In genomic region chr16:7644171-7644570, GRCh38 we compare ENCODE assay signal across 24 cellular contexts.
"Had no signal": no experiment of that assay in that cellular context is flagged by ENCODE, and none has a peak within 500 bp of the region (broad histone marks: within the 10 kb centered on the region; RNA-seq: fewer than 3 reads in every experiment).

No MANE protein-coding gene starts in this region.

- H3K4me2 ChIP-seq: neural progenitor cell had no signal

- DNase-seq: occipital lobe; ovary; posterior cingulate gyrus; psoas muscle; right cardiac atrium; right lobe of liver; sigmoid colon; small intestine; stimulated activated CD4-positive, alpha-beta T cell treated with anti-CD3 and anti-CD28 coated beads, Interleukin-15, amount 100 ng/mL, for 24 hours; stimulated activated CD4-positive, alpha-beta T cell treated with anti-CD3 and anti-CD28 coated beads, Interleukin-2, amount 100 ng/mL, for 24 hours; stimulated activated CD4-positive, alpha-beta T cell treated with anti-CD3 and anti-CD28 coated beads, Interleukin-2, amount 100 ng/mL, for 48 hours; stimulated activated CD4-positive, alpha-beta T cell treated with anti-CD3 and anti-CD28 coated beads, Interleukin-4, amount 100 ng/mL, for 24 hours; stimulated activated naive B cell treated with anti-CD40 and anti-IgM and Interleukin-4, amounts not matched to agents 10 μg/mL and 1 μg/mL and 100 μg/mL, for 72 hours; stimulated activated naive CD4-positive, alpha-beta T cell treated with Interleukin-2 at 50 U/mL for 16 hours; stomach; thyroid gland; trophoblast cell; upper lobe of left lung had no signal

- H3K4me1 ChIP-seq: neural progenitor cell, parathyroid adenoma, psoas muscle, right lobe of liver, sigmoid colon, stomach, thyroid gland, tibial nerve, upper lobe of left lung, vagina had no signal

- H3K36me3 ChIP-seq: neural progenitor cell, ovary, right lobe of liver, sigmoid colon, stomach, thoracic aorta, thyroid gland, tibial nerve, upper lobe of left lung, vagina had no signal

- H3K27ac ChIP-seq: neural progenitor cell, ovary, parathyroid adenoma, psoas muscle, right lobe of liver, sigmoid colon, stomach, thoracic aorta, thyroid gland, tibial nerve, upper lobe of left lung, vagina had no signal

- H3K9ac ChIP-seq: neural progenitor cell, parathyroid adenoma had no signal

- H3K4me3 ChIP-seq: neural progenitor cell, ovary, psoas muscle, right lobe of liver, sigmoid colon, stomach, thoracic aorta, thyroid gland, tibial nerve, upper lobe of left lung, vagina had no signal

- H3K79me2 ChIP-seq: parathyroid adenoma had no signal

- H3K27me3 ChIP-seq: neural progenitor cell, ovary, right lobe of liver, sigmoid colon, stomach, thyroid gland, tibial nerve, upper lobe of left lung, vagina had no signal

- ATAC-seq: psoas muscle; right cardiac atrium; right lobe of liver; stimulated activated effector memory CD8-positive, alpha-beta T cell treated with anti-CD3 and anti-CD28 coated beads, Interleukin-12 subunit alpha, Interleukin-12 subunit beta, amount 100 ng/mL, for 72 hours; stimulated activated naive B cell treated with anti-CD40 and anti-IgM and Interleukin-4, amounts not matched to agents 10 μg/mL and 1 μg/mL and 100 μg/mL, for 72 hours had no signal
